16 cellular contexts compared by ENCODE assay signal in the genomic region with DNA sequence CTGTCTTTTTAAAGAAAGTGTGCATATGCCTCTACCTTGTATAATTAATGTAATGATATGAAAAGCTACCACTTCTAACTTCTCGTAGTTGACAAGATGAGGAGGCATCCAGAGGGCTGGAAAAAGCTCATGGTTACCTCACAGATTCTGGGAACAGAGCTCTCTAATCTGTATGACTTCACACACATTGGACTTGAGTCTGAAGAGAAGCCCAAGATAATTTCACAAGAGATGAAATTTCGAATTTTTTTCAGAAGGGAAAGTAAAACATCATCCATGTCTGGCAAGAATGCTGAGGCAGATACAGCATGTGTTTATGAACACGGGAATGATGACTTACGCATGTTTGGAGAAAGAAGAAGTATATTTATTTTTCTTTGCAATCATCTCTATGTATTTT.
DNase-seq lines count a peak whose midpoint lies in the region; ATAC-seq and TF ChIP-seq lines count a peak whose summit lies in the region.
"Had no signal": no experiment of that assay in that cellular context is flagged by ENCODE, and none has a peak within 500 bp of the region (broad histone marks: within the 10 kb centered on the region; RNA-seq: fewer than 3 reads in every experiment).

No MANE protein-coding gene starts in this region.

- CTCF ChIA-PET in Calu3 (lab: Charles Lee): interaction anchor here (0.6 kb wide), 1 partner anchor 110 kb away, joined by 4 read pairs; no protein-coding TSS in a partner anchor

- H3K18ac ChIP-seq in mesendoderm (ENCODE audit: low read length): no peak overlapping the region

- DNase-seq in LHCN-M2 (ENCODE audit: low read depth) (peak; percentile 23), fibroblast of gingiva (ENCODE audit: low read depth) (peak; percentile 81), lower lobe of right lung (no peak), transverse colon (no peak), mesendoderm (no peak), Calu3 (no peak), iPS-NIHi11 (ENCODE audit: low spot score) (no peak)
- DNase-seq: activated B cell treated with CpG ODN at 0.5 μM for 24 hours; activated naive CD8-positive, alpha-beta T cell treated with anti-CD3 and anti-CD28 coated beads, Interleukin-2, amount 50 U/mL, for 24 hours; COR-L47; NCI-H1436 treated with DMSO at 0.1 percent for 48 hours; NCI-H748 treated with DMSO at 0.1 percent for 48 hours; SK-N-SH had no signal

- H2BK120ac ChIP-seq in mesendoderm (ENCODE audit: low read depth, low read length): no peak overlapping the region

- BruUV-seq in Calu3 (replicated peaks; lab: Mats Ljungman, UMichigan): no TSS peak

- H4K8ac ChIP-seq in mesendoderm (ENCODE audit: low read depth, low read length): no peak overlapping the region

- in situ Hi-C loops in transverse colon (cut with MboI; ENCODE audit: low pct_ligation_motif_present in 1 of 4, low pct_unique_long_range_greater_than_20kb in 1 of 4, low sequenced_read_pairs in 3 of 4): no loop called here

- H3K4me3 ChIP-seq in lower lobe of right lung (no peak overlapping the region), transverse colon (no peak overlapping the region), mesendoderm (ENCODE audit: low read length) (no peak overlapping the region)
- H3K4me3 ChIP-seq: testis had no signal

- H3K9ac ChIP-seq in mesendoderm (ENCODE audit: low read length): no peak overlapping the region
- H3K9ac ChIP-seq: SK-N-SH had no signal

- H4K5ac ChIP-seq in mesendoderm (ENCODE audit: low read length): no peak overlapping the region

- H3K79me2 ChIP-seq in mesendoderm (ENCODE audit: control insufficient read depth, insufficient read depth, low read length): no peaks in the 10 kb centered on the region

- no peak overlapping the region for H3K4me3 Mint-ChIP-seq in Calu3 (ENCODE audit: low read depth, unreplicated experiment)
- H3K4me3 Mint-ChIP-seq: activated B cell treated with CpG ODN at 0.5 μM for 24 hours; activated naive CD8-positive, alpha-beta T cell treated with anti-CD3 and anti-CD28 coated beads, Interleukin-2, amount 50 U/mL, for 24 hours; HFFc6 had no signal

- no peaks in the 10 kb centered on the region for H3K9me3 ChIP-seq in lower lobe of right lung
- no peaks in the 10 kb centered on the region for H3K9me3 ChIP-seq in transverse colon
- H3K9me3 ChIP-seq: SK-N-SH, testis had no signal

- H3K27me3 Mint-ChIP-seq in Calu3 (ENCODE audit: unreplicated experiment): no peaks in the 10 kb centered on the region
- H3K27me3 Mint-ChIP-seq: activated B cell treated with CpG ODN at 0.5 μM for 24 hours; activated naive CD8-positive, alpha-beta T cell treated with anti-CD3 and anti-CD28 coated beads, Interleukin-2, amount 50 U/mL, for 24 hours had no signal

- H3K4me1 ChIP-seq in lower lobe of right lung (peaks cover 3% of the 10 kb centered on the region), transverse colon (peaks cover 4 to 19% (median 11%) of the 10 kb centered on the region in 4 donors), mesendoderm (ENCODE audit: control insufficient read depth, low read depth, low read length) (no peaks in the 10 kb centered on the region)

- H3K27ac Mint-ChIP-seq in Calu3 (ENCODE audit: unreplicated experiment): no peak overlapping the region
- H3K27ac Mint-ChIP-seq: activated B cell treated with CpG ODN at 0.5 μM for 24 hours; activated naive CD8-positive, alpha-beta T cell treated with anti-CD3 and anti-CD28 coated beads, Interleukin-2, amount 50 U/mL, for 24 hours had no signal

- TF ChIP-seq CTCF in lower lobe of right lung (IDR thresholded peaks at IDR 0.05) (no peak), transverse colon (IDR thresholded peaks at IDR 0.05) (no peak), Calu3 (IDR thresholded peaks at IDR 0.05; ENCODE audit: unreplicated experiment) (no peak)

- H3K27me3 ChIP-seq in lower lobe of right lung (ENCODE audit: low read depth) (no peaks in the 10 kb centered on the region), transverse colon (no peaks in the 10 kb centered on the region), mesendoderm (ENCODE audit: insufficient read depth, low read length, poor library complexity) (no peaks in the 10 kb centered on the region)
- H3K27me3 ChIP-seq: testis had no signal

- H3K4me2 ChIP-seq in mesendoderm (ENCODE audit: low read length): no peak overlapping the region
- H3K4me2 ChIP-seq: SK-N-SH had no signal

- WGBS in transverse colon (ENCODE audit: low coverage in 1 of 2), 2 donors: 55 to 58% methylated on average over 4 of the region's 4 CpGs
- WGBS in mesendoderm (ENCODE audit: extremely low coverage, insufficient coverage, low lambda C conversion rate): no CpG with 5 or more reads among the region's 4 CpGs

- TF ChIP-seq POLR2A in transverse colon (IDR thresholded peaks at IDR 0.05): no peak

- H3K23ac ChIP-seq in mesendoderm (ENCODE audit: low read length): no peak overlapping the region

- intact Hi-C loops in lower lobe of right lung (cut with DNase I) (no loop called here), transverse colon (cut with DNase I; ENCODE audit: low total_unique reads) (no loop called here), Calu3 (cut with micrococcal nuclease; ENCODE audit: unreplicated experiment) (no loop called here)

- no peaks in the 10 kb centered on the region for H3K4me1 Mint-ChIP-seq in Calu3 (ENCODE audit: low read depth, unreplicated experiment)
- H3K4me1 Mint-ChIP-seq: activated B cell treated with CpG ODN at 0.5 μM for 24 hours; activated naive CD8-positive, alpha-beta T cell treated with anti-CD3 and anti-CD28 coated beads, Interleukin-2, amount 50 U/mL, for 24 hours had no signal

- H3K36me3 ChIP-seq in lower lobe of right lung: no peaks in the 10 kb centered on the region
- H3K36me3 ChIP-seq in transverse colon: no peaks in the 10 kb centered on the region
- no peaks in the 10 kb centered on the region for H3K36me3 ChIP-seq in mesendoderm (ENCODE audit: control insufficient read depth, insufficient read depth, low read length)

- H2BK5ac ChIP-seq in mesendoderm (ENCODE audit: low read length): no peak overlapping the region

- no peak overlapping the region for H2AK5ac ChIP-seq in mesendoderm (ENCODE audit: low read length)

- H3K9me3 Mint-ChIP-seq in Calu3 (ENCODE audit: low read depth, unreplicated experiment): no peaks in the 10 kb centered on the region
- H3K9me3 Mint-ChIP-seq: activated B cell treated with CpG ODN at 0.5 μM for 24 hours; activated naive CD8-positive, alpha-beta T cell treated with anti-CD3 and anti-CD28 coated beads, Interleukin-2, amount 50 U/mL, for 24 hours; HFFc6 had no signal

- no peak overlapping the region for H3K27ac ChIP-seq in lower lobe of right lung
- peak overlapping the region in 3 of 4 donors; percentile 8 to 64 (median 40) for H3K27ac ChIP-seq in transverse colon
- no peak overlapping the region for H3K27ac ChIP-seq in mesendoderm (ENCODE audit: low read depth, low read length)

- no peaks in the 10 kb centered on the region for H3K79me1 ChIP-seq in mesendoderm (ENCODE audit: low read length)

- no peak overlapping the region for H3K4ac ChIP-seq in mesendoderm (ENCODE audit: low read depth, low read length)

- no peaks in the 10 kb centered on the region for H3K36me3 Mint-ChIP-seq in Calu3 (ENCODE audit: insufficient read depth, unreplicated experiment)

- H2BK15ac ChIP-seq in mesendoderm (replicated peaks; ENCODE audit: low read depth): no peak overlapping the region

- H3K56ac ChIP-seq in mesendoderm (ENCODE audit: low read length): no peak overlapping the region

- ATAC-seq in lower lobe of right lung (peak; percentile 25 to 48), GM18870 (IDR thresholded peaks at IDR 0.05; ENCODE audit: unreplicated experiment) (no peak)
- ATAC-seq: activated naive CD8-positive, alpha-beta T cell treated with anti-CD3 and anti-CD28 coated beads, Interleukin-2, amount 50 U/mL, for 24 hours had no signal

- no peak for TF ChIP-seq EP300 in transverse colon (IDR thresholded peaks at IDR 0.05; ENCODE audit: low read depth)

Comparison
In these comparisons a context has a peak if more than half of its experiments do, and no peak if none do; other contexts are left out.
1. DNase-seq: peak in LHCN-M2 (single experiment) and fibroblast of gingiva (single experiment); none in lower lobe of right lung (single experiment), transverse colon (single experiment), mesendoderm (single experiment), Calu3 (single experiment) and iPS-NIHi11 (single experiment).
2. H3K27ac ChIP-seq: peak in transverse colon (3 of 4); none in lower lobe of right lung (single experiment) and mesendoderm (single experiment).